In genomic region chr1:201791051-201791774, GRCh38 we compare ENCODE assay signal across 3 cellular contexts.
TF ChIP-seq lines count a peak whose summit lies in the region.

No MANE protein-coding gene starts in this region.

TF ChIP-seq in SK-N-SH, 30 proteins besides CTCF, POLR2A, EP300 and RAD21:
- TF ChIP-seq IRF3 (IDR thresholded peaks at IDR 0.05; ENCODE audit: low read depth, low read length) (no peak), RXRA (IDR thresholded peaks at IDR 0.05; ENCODE audit: borderline replicate concordance, low read depth) (no peak), USF2 (IDR thresholded peaks at IDR 0.05; ENCODE audit: borderline replicate concordance, low read depth, low read length) (no peak), FOXM1 (IDR thresholded peaks at IDR 0.05; ENCODE audit: low read depth) (no peak)
TF ChIP-seq in SK-N-SH: peak in this region for 0.

TF ChIP-seq in SK-N-SH treated with all-trans-retinoic acid at 6 μM for 48 hours, 23 proteins besides CTCF, POLR2A, EP300 and RAD21 (continued from another document):
- TF ChIP-seq TSHZ2 (CRISPR knock-in tag; IDR thresholded peaks at IDR 0.05) (no peak), ARNTL (CRISPR knock-in tag; IDR thresholded peaks at IDR 0.05; ENCODE audit: borderline replicate concordance, low read depth) (no peak), ZNF70 (CRISPR knock-in tag; IDR thresholded peaks at IDR 0.05) (no peak), ZFP30 (CRISPR knock-in tag; IDR thresholded peaks at IDR 0.05) (no peak), CREB5 (CRISPR knock-in tag; IDR thresholded peaks at IDR 0.05; ENCODE audit: low read depth) (no peak), OSR1 (CRISPR knock-in tag; IDR thresholded peaks at IDR 0.05) (no peak), SNAI2 (CRISPR knock-in tag; IDR thresholded peaks at IDR 0.05) (no peak), ZNF8 (CRISPR knock-in tag; IDR thresholded peaks at IDR 0.05) (no peak), ZNF565 (CRISPR knock-in tag; conservative IDR thresholded peaks at IDR 0.05; ENCODE audit: low read depth) (no peak), GLIS3 (CRISPR knock-in tag; IDR thresholded peaks at IDR 0.05) (no peak), ISL1 (CRISPR knock-in tag; IDR thresholded peaks at IDR 0.05) (no peak), TOX (CRISPR knock-in tag; IDR thresholded peaks at IDR 0.05; ENCODE audit: borderline replicate concordance) (no peak), ESRRG (CRISPR knock-in tag; IDR thresholded peaks at IDR 0.05) (no peak), PATZ1 (CRISPR knock-in tag; IDR thresholded peaks at IDR 0.05; ENCODE audit: borderline replicate concordance) (no peak), CSDC2 (CRISPR knock-in tag; IDR thresholded peaks at IDR 0.05) (no peak), RARB (CRISPR knock-in tag; IDR thresholded peaks at IDR 0.05) (no peak), ZFP3 (CRISPR knock-in tag; IDR thresholded peaks at IDR 0.05) (no peak), PPARA (CRISPR knock-in tag; IDR thresholded peaks at IDR 0.05; ENCODE audit: borderline replicate concordance) (no peak)

TF ChIP-seq in endothelial cell of umbilical vein, 7 proteins besides CTCF, POLR2A, EP300 and RAD21 (continued from another document):
- TF ChIP-seq POLR2AphosphoS5 (IDR thresholded peaks at IDR 0.05; ENCODE audit: insufficient read depth, low read depth, low read length), result no peak
- TF ChIP-seq GATA2 (IDR thresholded peaks at IDR 0.05; ENCODE audit: insufficient read depth, insufficient read length, low read depth, low read length), result no peak
- no peak for TF ChIP-seq EZH2 (IDR thresholded peaks at IDR 0.05; ENCODE audit: borderline replicate concordance, low read depth, low read length, severe bottlenecking)
- no peak for TF ChIP-seq MYC (IDR thresholded peaks at IDR 0.05; ENCODE audit: low read depth, low read length)
- no peak for TF ChIP-seq FOS (IDR thresholded peaks at IDR 0.05; ENCODE audit: borderline replicate concordance, insufficient read depth, low read length)
